Comparison of ENCODE assay signal across 18 cellular contexts in the genomic region with DNA sequence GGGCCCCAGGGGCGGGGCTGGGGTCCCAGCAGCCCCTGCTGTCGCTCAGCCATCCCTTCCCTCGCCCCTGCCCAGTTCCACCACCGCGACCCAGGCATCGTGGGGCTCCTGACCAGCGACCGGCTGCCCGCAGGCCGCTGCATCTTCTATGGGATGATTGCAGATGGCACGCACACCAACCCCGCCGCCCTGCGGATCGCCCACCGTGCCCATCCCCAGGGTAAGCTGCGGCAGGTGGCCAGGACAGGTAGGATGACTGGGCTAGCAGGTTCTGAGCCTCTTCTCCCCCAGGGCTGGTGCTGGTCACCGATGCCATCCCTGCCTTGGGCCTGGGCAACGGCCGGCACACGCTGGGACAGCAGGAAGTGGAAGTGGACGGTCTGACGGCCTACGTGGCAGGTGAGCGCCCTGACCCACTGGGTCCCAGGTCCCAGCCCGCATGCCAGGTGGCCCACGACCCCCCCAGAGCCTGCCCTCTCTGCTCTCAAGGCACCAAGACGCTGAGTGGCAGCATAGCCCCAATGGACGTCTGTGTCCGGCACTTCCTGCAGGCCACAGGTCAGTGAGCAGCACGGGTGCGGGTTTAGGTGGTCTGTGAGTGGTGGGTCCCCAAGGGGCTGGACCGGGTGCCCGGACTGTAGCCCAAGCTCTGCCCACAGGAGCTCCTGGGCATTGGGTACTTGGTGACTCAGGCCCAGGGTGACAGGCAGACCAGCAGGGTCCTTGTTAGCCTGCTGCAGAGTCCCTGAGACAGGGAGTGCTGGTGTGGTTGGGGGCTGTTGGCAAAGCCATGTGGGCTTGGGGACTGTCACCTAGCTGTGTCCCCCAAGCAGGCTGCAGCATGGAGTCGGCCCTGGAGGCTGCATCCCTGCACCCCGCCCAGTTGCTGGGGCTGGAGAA. TPM values are rescaled to one million over a fixed set of nuclear protein-coding genes. Genes with fewer than 3 reads are reported as not detected.
"Had no signal": no experiment of that assay in that cellular context is flagged by ENCODE, and none has a peak within 500 bp of the region (broad histone marks: within the 10 kb centered on the region; RNA-seq: fewer than 3 reads in every experiment).

No MANE protein-coding gene starts in this region.

- H3K27me3 ChIP-seq: colonic mucosa, esophagus muscularis mucosa, left lung, suprapubic skin had no signal

- H3K27me3 Mint-ChIP-seq: activated CD4-positive, alpha-beta memory T cell treated with anti-CD3 and anti-CD28 coated beads for 36 hours; activated naive CD8-positive, alpha-beta T cell; stimulated activated naive CD8-positive, alpha-beta T cell treated with anti-CD3 and anti-CD28 coated beads, Interleukin-15, Interleukin-2, amounts not matched to agents 100 ng/mL and 50 ng/mL, for 24 hours; T-cell had no signal

- DNase-seq: activated CD4-positive, alpha-beta memory T cell treated with anti-CD3 and anti-CD28 coated beads for 36 hours; activated CD4-positive, alpha-beta T cell treated with anti-CD3 and anti-CD28 coated beads for 1 hour; activated gamma-delta T cell treated with Interleukin-2 at 50 U/mL for 16 hours; activated T-cell treated with anti-CD3 and anti-CD28 coated beads, Interleukin-2, amount 50 U/mL, for 72 hours; amniotic stem cell; caudate nucleus; colonic mucosa; islet precursor cell; retina; small intestine; T-cell; trophoblast cell had no signal

- H3K9me3 Mint-ChIP-seq: activated CD4-positive, alpha-beta memory T cell treated with anti-CD3 and anti-CD28 coated beads for 36 hours; activated T-cell treated with anti-CD3 and anti-CD28 coated beads, Interleukin-2, amount 50 U/mL, for 72 hours; mesothelial cell of epicardium; stimulated activated naive CD8-positive, alpha-beta T cell treated with anti-CD3 and anti-CD28 coated beads, Interleukin-15, Interleukin-2, amounts not matched to agents 100 ng/mL and 50 ng/mL, for 24 hours; T-cell had no signal

- H3K27ac ChIP-seq: colonic mucosa, esophagus muscularis mucosa, left lung, suprapubic skin had no signal

- H3K36me3 Mint-ChIP-seq: activated naive CD8-positive, alpha-beta T cell had no signal

- H3K9me3 ChIP-seq: colonic mucosa, esophagus muscularis mucosa, left lung, suprapubic skin had no signal

- FAIRE-seq: small intestine had no signal

- H3K4me3 ChIP-seq: colonic mucosa, esophagus muscularis mucosa, left lung, suprapubic skin had no signal

- ATAC-seq: activated T-cell treated with anti-CD3 and anti-CD28 coated beads, Interleukin-2, amount 50 U/mL, for 72 hours; left lung; T-cell had no signal

- H3K4me3 Mint-ChIP-seq: activated CD4-positive, alpha-beta memory T cell treated with anti-CD3 and anti-CD28 coated beads for 36 hours; activated naive CD8-positive, alpha-beta T cell; activated T-cell treated with anti-CD3 and anti-CD28 coated beads, Interleukin-2, amount 50 U/mL, for 72 hours; mesothelial cell of epicardium; stimulated activated naive CD8-positive, alpha-beta T cell treated with anti-CD3 and anti-CD28 coated beads, Interleukin-15, Interleukin-2, amounts not matched to agents 100 ng/mL and 50 ng/mL, for 24 hours had no signal

- H3K27ac Mint-ChIP-seq: activated CD4-positive, alpha-beta memory T cell treated with anti-CD3 and anti-CD28 coated beads for 36 hours; activated naive CD8-positive, alpha-beta T cell; activated T-cell treated with anti-CD3 and anti-CD28 coated beads, Interleukin-2, amount 50 U/mL, for 72 hours; mesothelial cell of epicardium; stimulated activated naive CD8-positive, alpha-beta T cell treated with anti-CD3 and anti-CD28 coated beads, Interleukin-15, Interleukin-2, amounts not matched to agents 100 ng/mL and 50 ng/mL, for 24 hours; T-cell had no signal

RNA-seq across cellular contexts. Expression of gene CEMP1, which starts 2.8 kb away (rescaled TPM):
- total RNA-seq: activated CD4-positive, alpha-beta memory T cell treated with anti-CD3 and anti-CD28 coated beads for 36 hours; esophagus muscularis mucosa had no signal
